6 cellular contexts compared by ENCODE assay signal in genomic region chr12:55816876-55817351, GRCh38. TPM values are rescaled to one million over a fixed set of nuclear protein-coding genes. Genes with fewer than 3 reads are reported as not detected.
DNase-seq lines count a peak whose midpoint lies in the region; ATAC-seq and TF ChIP-seq lines count a peak whose summit lies in the region.

No MANE protein-coding gene starts in this region.

- H3K36me3 ChIP-seq in tibial artery, result peaks cover 25 to 52% (median 28%) of the 10 kb centered on the region in 3 donors

- DNase-seq in NCI-H2227 (lab: John Stamatoyannopoulos, UW; ENCODE audit: unreplicated experiment) (peak; percentile 7), NCI-H2227 treated with DMSO at 0.1 percent for 48 hours (lab: John Stamatoyannopoulos, UW) (no peak), fibroblast of villous mesenchyme (ENCODE audit: low read depth) (peak; percentile 50), tibial artery (no peak)
- DNase-seq in stimulated activated naive CD4-positive, alpha-beta T cell treated with Interleukin-2 at 50 U/mL for 16 hours (lab: John Stamatoyannopoulos, UW), result no peak

- ATAC-seq in GM21360 (IDR thresholded peaks at IDR 0.05; ENCODE audit: unreplicated experiment), result no peak

- no peaks in the 10 kb centered on the region for H3K27me3 ChIP-seq in tibial artery

- intact Hi-C loops in tibial artery (cut with DNase I; ENCODE audit: low total_unique reads), result no loop called here

- H3K4me1 ChIP-seq in tibial artery, result peaks cover 0 to 53% (median 23%) of the 10 kb centered on the region in 4 donors

- TF ChIP-seq CTCF in fibroblast of villous mesenchyme (IDR thresholded peaks at IDR 0.05; ENCODE audit: insufficient read depth, low read depth, low read length), result no peak
- no peak for TF ChIP-seq CTCF in tibial artery (IDR thresholded peaks at IDR 0.05)

- H3K9me3 ChIP-seq in tibial artery, result no peaks in the 10 kb centered on the region

- H3K27ac ChIP-seq in tibial artery, result peak overlapping the region; percentile 85 to 88

- H3K4me3 ChIP-seq in fibroblast of villous mesenchyme (ENCODE audit: low read depth, low read length), result peak overlapping the region; percentile 75
- peak overlapping the region; percentile 62 to 68 for H3K4me3 ChIP-seq in tibial artery

RNA-seq across cellular contexts. Expression of gene SARNP, which starts 0.6 kb away (rescaled TPM):
- 86.7 and 94.6 TPM in 2 replicates for total RNA-seq in fibroblast of villous mesenchyme

RNA-seq across cellular contexts. Expression of gene ORMDL2, which starts 0.9 kb away (rescaled TPM):
- 18.0 and 21.6 TPM in 2 replicates for total RNA-seq in fibroblast of villous mesenchyme

RNA-seq across cellular contexts. Expression of gene DNAJC14, which starts 12.5 kb away (rescaled TPM):
- total RNA-seq in fibroblast of villous mesenchyme, result 31.2 and 48.4 TPM in 2 replicates

RNA-seq across cellular contexts. Expression of gene MMP19, which starts 25.8 kb away (rescaled TPM):
- 9.1 and 9.7 TPM in 2 replicates for total RNA-seq in fibroblast of villous mesenchyme

Comparison
In these comparisons a context has a peak if more than half of its experiments do, and no peak if none do; other contexts are left out.
1. DNase-seq: peak in NCI-H2227 (single experiment) and fibroblast of villous mesenchyme (single experiment); none in NCI-H2227 treated with DMSO at 0.1 percent for 48 hours (single experiment), tibial artery (0 of 2) and stimulated activated naive CD4-positive, alpha-beta T cell treated with Interleukin-2 at 50 U/mL for 16 hours (single experiment).